In the genomic region with DNA sequence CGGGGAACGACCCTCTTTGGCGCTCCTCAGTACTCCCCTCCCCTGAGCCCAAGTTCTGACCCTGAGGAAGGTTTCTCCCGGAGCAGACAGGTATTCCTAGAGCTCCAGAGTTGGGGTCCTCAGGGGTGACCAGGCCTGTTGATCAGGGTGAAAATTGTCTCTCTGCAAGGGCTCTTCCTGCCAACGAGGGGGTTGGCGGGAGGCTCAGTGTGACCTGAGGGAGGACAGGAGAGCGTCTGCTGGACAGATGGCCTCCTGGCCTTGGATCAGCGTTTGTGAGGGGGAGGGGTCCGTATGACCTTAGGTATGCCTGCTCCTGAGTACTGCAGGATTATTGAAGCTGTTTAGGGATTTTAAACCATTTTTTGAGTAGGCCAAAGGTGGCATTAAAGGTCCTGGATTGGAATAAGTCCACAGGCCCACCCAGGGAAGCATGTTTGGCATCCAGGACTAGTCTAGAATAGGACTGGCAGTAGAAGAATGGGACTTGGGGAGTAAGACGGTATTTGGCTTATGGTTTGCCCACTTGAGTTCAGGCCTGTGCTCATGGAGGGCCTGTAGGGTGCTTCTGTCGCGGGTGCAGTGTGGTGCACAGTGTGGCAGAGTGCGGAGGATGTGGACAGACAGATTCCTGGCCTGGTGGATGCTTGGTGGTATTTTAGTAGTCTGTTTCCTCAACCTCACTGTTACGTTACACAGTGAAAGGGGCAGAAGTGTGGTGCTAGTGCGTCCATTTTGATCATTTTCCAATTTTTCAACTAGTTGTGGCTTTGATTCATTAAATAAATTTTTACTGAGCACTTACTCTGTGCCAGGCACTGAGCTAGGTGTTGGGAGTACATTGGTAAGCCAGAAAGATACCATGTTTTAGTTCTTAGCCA, we compare ENCODE assay signal across 9 cellular contexts. TPM values are rescaled to one million over a fixed set of nuclear protein-coding genes. Genes with fewer than 3 reads are reported as not detected.
DNase-seq lines count a peak whose midpoint lies in the region; ATAC-seq, FAIRE-seq and TF ChIP-seq lines count a peak whose summit lies in the region.
"Had no signal": no experiment of that assay in that cellular context is flagged by ENCODE, and none has a peak within 500 bp of the region (broad histone marks: within the 10 kb centered on the region; RNA-seq: fewer than 3 reads in every experiment).

No MANE protein-coding gene starts in this region.

- peak overlapping the region; percentile 84 for H3K4me3 ChIP-seq in GM12878
- peak overlapping the region; percentile 91 for H3K4me3 ChIP-seq in iPS-20b (ENCODE audit: low read length)

- ATAC-seq in GM18511 (IDR thresholded peaks at IDR 0.05; ENCODE audit: unreplicated experiment) (peak; percentile 2), GM12878 (peak; percentile 58)

- H3K4me1 ChIP-seq in GM12878 (ENCODE audit: control insufficient read depth, insufficient read depth, low read length) (peaks cover 15% of the 10 kb centered on the region), iPS-20b (ENCODE audit: insufficient read depth, low read length) (peaks cover 14% of the 10 kb centered on the region)

- peak in 2 of 3 experiments; percentile 14 to 20; a peak in 1 of 6 replicates for TF ChIP-seq CTCF in GM12878 (IDR thresholded peaks at IDR 0.05 in 2 of 3, conservative IDR thresholded peaks at IDR 0.05 in 1 of 3; ENCODE audit: control insufficient read depth in 2 of 3, extremely low read depth in 1 of 3, insufficient read depth in 1 of 3, low read depth in 3 of 3, low read length in 3 of 3)

- DNase-seq in HK-2 (ENCODE audit: unreplicated experiment) (peak; percentile 17), SW480 (ENCODE audit: low spot score) (peak; percentile 17), GM12878 (ENCODE audit: low read depth, low spot score) (no peak), NCI-H2196 treated with DMSO at 0.1 percent for 48 hours (lab: John Stamatoyannopoulos, UW; ENCODE audit: unreplicated experiment) (no peak), NCI-H2107 treated with DMSO at 0.1 percent for 48 hours (lab: John Stamatoyannopoulos, UW; ENCODE audit: unreplicated experiment) (no peak)
- peak; percentile 40 to 50 for DNase-seq in stimulated activated CD4-positive, alpha-beta T cell treated with anti-CD3 and anti-CD28 coated beads, Interleukin-15, amount 100 ng/mL, for 48 hours (ENCODE audit: low read depth in 2 of 2)

- H3K27ac ChIP-seq in GM12878 (ENCODE audit: control insufficient read depth, insufficient read depth) (peak overlapping the region; percentile 90), iPS-20b (ENCODE audit: low read length) (no peak overlapping the region)

- peaks cover 60% of the 10 kb centered on the region for H3K79me2 ChIP-seq in GM12878 (ENCODE audit: control insufficient read depth, insufficient read depth, low read length)

- no peaks in the 10 kb centered on the region for H3K27me3 ChIP-seq in GM12878 (replicated peaks in 1 of 2; ENCODE audit: control insufficient read depth in 2 of 2, insufficient read depth in 2 of 2, low read length in 1 of 2)
- no peaks in the 10 kb centered on the region for H3K27me3 ChIP-seq in iPS-20b (ENCODE audit: insufficient read depth, low read length)

- 1% methylated on average over 15 of the region's 15 CpGs for WGBS in GM12878 (ENCODE audit: insufficient coverage, insufficient replicate concordance, low lambda C conversion rate, missing lambda C conversion rate)

- BruUV-seq in GM12878 (replicated peaks; lab: Mats Ljungman, UMichigan): no TSS peak

- no peak for TF ChIP-seq POLR2A in GM12878 (IDR thresholded peaks at IDR 0.05; ENCODE audit: low read depth, low read length)

- no peak for TF ChIP-seq RAD21 in GM12878 (IDR thresholded peaks at IDR 0.05; ENCODE audit: insufficient read depth, low read depth, low read length)

- H3K4me2 ChIP-seq in GM12878 (ENCODE audit: control insufficient read depth, insufficient read depth): peak overlapping the region; percentile 85

- no peaks in the 10 kb centered on the region for H3K9me3 ChIP-seq in GM12878 (replicated peaks; ENCODE audit: control insufficient read depth, insufficient read depth, low read length)
- H3K9me3 ChIP-seq in iPS-20b (ENCODE audit: insufficient read depth, low read depth, low read length): no peaks in the 10 kb centered on the region

- in situ Hi-C loops in GM12878 (cut with MboI): no loop called here

- POLR2A ChIA-PET in GM12878 (lab: Charles Lee): interaction anchor here (0.6 to 2.1 kb wide), 6 partner anchors 13 to 91 kb away, joined by 3 to 6 read pairs (median 5); a partner anchor contains a TSS

- H3K36me3 ChIP-seq in GM12878 (ENCODE audit: control insufficient read depth in 2 of 2, insufficient read depth in 2 of 2, low read length in 1 of 2) (peaks cover 0 to 4% of the 10 kb centered on the region in 2 experiments; a peak in 1 of 4 replicates), iPS-20b (ENCODE audit: insufficient read depth, low read depth, low read length) (no peaks in the 10 kb centered on the region)

- SMC1A ChIA-PET in GM12878 (lab: Charles Lee; ENCODE audit: uncharacterized antibody, unreplicated experiment): interaction anchor here (0.8 to 2.6 kb wide), 10 partner anchors 12 to 150 kb away, joined by 3 to 21 read pairs (median 4); a partner anchor contains a TSS

- RAD21 ChIA-PET in GM12878 (lab: Charles Lee; ENCODE audit: unreplicated experiment): interaction anchor here (0.9 to 4.4 kb wide), 8 partner anchors 14 to 145 kb away, joined by 3 to 31 read pairs (median 4); a partner anchor contains a TSS

- FAIRE-seq in GM12878 (lab: Jason Lieb, UNC): no peak
- FAIRE-seq: endometrium had no signal

- no peaks in the 10 kb centered on the region for H4K20me1 ChIP-seq in GM12878 (ENCODE audit: control insufficient read depth, insufficient read depth)

- CTCF ChIA-PET in GM12878 (lab: Yijun Ruan, JAX): interaction anchor here (1.0 kb wide), 2 partner anchors 36 to 94 kb away, joined by 3 read pairs; no protein-coding TSS in a partner anchor

- TF ChIP-seq EP300 in GM12878 (IDR thresholded peaks at IDR 0.05; ENCODE audit: borderline replicate concordance in 1 of 2, control insufficient read depth in 1 of 2, low read depth in 2 of 2, low read length in 2 of 2): no peak

- peak overlapping the region; percentile 96 for H3K9ac ChIP-seq in GM12878 (ENCODE audit: control insufficient read depth, insufficient read depth, low read length)
- H3K9ac ChIP-seq in iPS-20b (ENCODE audit: low read depth, low read length): peak overlapping the region; percentile 76

- peak overlapping the region; percentile 61 for H2AFZ ChIP-seq in GM12878 (ENCODE audit: control insufficient read depth, low read depth, low read length)

- intact Hi-C loops in GM12878 (cut with micrococcal nuclease; ENCODE audit: unreplicated experiment): loop anchor here (1.0 kb wide), 2 partner anchors 33 to 95 kb away; a partner anchor contains a TSS

TF ChIP-seq in GM12878, 131 proteins besides CTCF, POLR2A, EP300 and RAD21 (continues in another document):
- TF ChIP-seq YBX1 (IDR thresholded peaks at IDR 0.05): no peak
- no peak for TF ChIP-seq EGR1 (IDR thresholded peaks at IDR 0.05; ENCODE audit: borderline replicate concordance in 1 of 2, low read depth in 2 of 2, low read length in 2 of 2)
- no peak for TF ChIP-seq SPI1 (IDR thresholded peaks at IDR 0.05; ENCODE audit: borderline replicate concordance, insufficient read depth, low read depth, low read length)
- TF ChIP-seq ZNF24 (IDR thresholded peaks at IDR 0.05): no peak
- TF ChIP-seq YY1 (IDR thresholded peaks at IDR 0.05; ENCODE audit: low read depth, low read length): 0 out of 2 replicates have a peak, but pooled peaks have one; percentile 23
- TF ChIP-seq CBX5 (IDR thresholded peaks at IDR 0.05; ENCODE audit: low read depth): no peak
- no peak for TF ChIP-seq ZNF622 (IDR thresholded peaks at IDR 0.05)

RNA-seq across cellular contexts. Expression of a gene that starts 1.0 kb away (rescaled TPM):
- total RNA-seq in GM12878 (2013; cell fraction: nucleolus; rRNA removed): 28.8 and 30.6 TPM in 2 replicates
- total RNA-seq in GM12878 (2014; rRNA removed) (6.7 and 8.2 TPM in 2 replicates), GM12878 (2014; rRNA removed; fragmentation: Illumina TruSeq; extraction: Trizol) (7.0 and 7.8 TPM in 2 replicates), GM12878 (2021) (20.3 and 23.7 TPM in 2 replicates)
- 6.0 TPM for polyA plus RNA-seq in GM12878 (2011; ENCODE audit: low read depth)
- polyA plus RNA-seq in GM12878 (2011; rRNA removed) (3.5 and 6.9 TPM in 2 replicates), GM12878 (2014; fragmentation: Illumina TruSeq; extraction: Trizol) (10.9 and 14.4 TPM in 2 replicates), GM12878 (2014; fragmentation: Nextera tagmentation; extraction: Ambion mirVana) (1 to 10 TPM in 1 of 2 experiments, under 1 TPM in 1; 0.95 to 1.3 TPM), GM12878 (2014; rRNA removed) (13.5 and 16.0 TPM in 2 replicates), GM12878 (2016; fragmentation: Nextera tagmentation; extraction: Ambion mirVana) (10 to 100 TPM in 1 of 2 experiments, 1 to 10 TPM in 1; 9.0 to 10.7 TPM)
- 9.1 and 10.4 TPM in 2 replicates for polyA plus RNA-seq in GM12878 (2011; cell fraction: cytosol; rRNA removed)
- polyA plus RNA-seq in GM12878 (2011; cell fraction: nucleus; rRNA removed): 18.4 and 19.5 TPM in 2 replicates
- 8.6 and 9.8 TPM in 2 replicates for polyA plus RNA-seq in GM12878 (2012)
- polyA minus RNA-seq in GM12878 (2011; rRNA and poly(A)+ RNA removed): 9.6 and 12.7 TPM in 2 replicates
- 7.6 and 8.3 TPM in 2 replicates for polyA minus RNA-seq in GM12878 (2011; cell fraction: cytosol; rRNA and poly(A)+ RNA removed)
- polyA minus RNA-seq in GM12878 (2011; cell fraction: nucleus; rRNA and poly(A)+ RNA removed): 6.0 and 12.9 TPM in 2 replicates

RNA-seq across cellular contexts. Expression of a gene that starts 33.4 kb away (rescaled TPM):
- total RNA-seq in GM12878 (2013; cell fraction: nucleolus; rRNA removed): 39.4 and 44.8 TPM in 2 replicates
- total RNA-seq in GM12878 (2014; rRNA removed): 99.2 and 137 TPM in 2 replicates
- 137 and 141 TPM in 2 replicates for total RNA-seq in GM12878 (2014; rRNA removed; fragmentation: Illumina TruSeq; extraction: Trizol)
- total RNA-seq in GM12878 (2021): 106 and 109 TPM in 2 replicates
- polyA plus RNA-seq in GM12878 (2011; ENCODE audit: low read depth): 96.8 TPM
- 145 and 237 TPM in 2 replicates for polyA plus RNA-seq in GM12878 (2011; rRNA removed)
- polyA plus RNA-seq in GM12878 (2011; cell fraction: cytosol; rRNA removed): 45.3 and 45.6 TPM in 2 replicates
- 28.1 and 37.8 TPM in 2 replicates for polyA plus RNA-seq in GM12878 (2011; cell fraction: nucleus; rRNA removed)
- 129 and 139 TPM in 2 replicates for polyA plus RNA-seq in GM12878 (2012)
- polyA plus RNA-seq in GM12878 (2014; fragmentation: Illumina TruSeq; extraction: Trizol): 153 and 210 TPM in 2 replicates
- polyA plus RNA-seq in GM12878 (2014; fragmentation: Nextera tagmentation; extraction: Ambion mirVana): 100 to 1,000 TPM; 132 to 152 TPM
- polyA plus RNA-seq in GM12878 (2014; rRNA removed): 149 and 159 TPM in 2 replicates
- 100 to 1,000 TPM; 131 to 147 TPM for polyA plus RNA-seq in GM12878 (2016; fragmentation: Nextera tagmentation; extraction: Ambion mirVana)
- polyA minus RNA-seq in GM12878 (2011; rRNA and poly(A)+ RNA removed): 46.0 and 48.4 TPM in 2 replicates
- polyA minus RNA-seq in GM12878 (2011; cell fraction: cytosol; rRNA and poly(A)+ RNA removed): 20.2 and 26.7 TPM in 2 replicates
- 8.8 and 13.1 TPM in 2 replicates for polyA minus RNA-seq in GM12878 (2011; cell fraction: nucleus; rRNA and poly(A)+ RNA removed)

Comparison
In these comparisons a context has a peak if more than half of its experiments do, and no peak if none do; other contexts are left out.
1. DNase-seq: peak in HK-2 (single experiment), SW480 (single experiment) and stimulated activated CD4-positive, alpha-beta T cell treated with anti-CD3 and anti-CD28 coated beads, Interleukin-15, amount 100 ng/mL, for 48 hours (2 of 2); none in GM12878 (single experiment), NCI-H2196 treated with DMSO at 0.1 percent for 48 hours (single experiment) and NCI-H2107 treated with DMSO at 0.1 percent for 48 hours (single experiment).